15 cellular contexts compared by ENCODE assay signal in the genomic region with DNA sequence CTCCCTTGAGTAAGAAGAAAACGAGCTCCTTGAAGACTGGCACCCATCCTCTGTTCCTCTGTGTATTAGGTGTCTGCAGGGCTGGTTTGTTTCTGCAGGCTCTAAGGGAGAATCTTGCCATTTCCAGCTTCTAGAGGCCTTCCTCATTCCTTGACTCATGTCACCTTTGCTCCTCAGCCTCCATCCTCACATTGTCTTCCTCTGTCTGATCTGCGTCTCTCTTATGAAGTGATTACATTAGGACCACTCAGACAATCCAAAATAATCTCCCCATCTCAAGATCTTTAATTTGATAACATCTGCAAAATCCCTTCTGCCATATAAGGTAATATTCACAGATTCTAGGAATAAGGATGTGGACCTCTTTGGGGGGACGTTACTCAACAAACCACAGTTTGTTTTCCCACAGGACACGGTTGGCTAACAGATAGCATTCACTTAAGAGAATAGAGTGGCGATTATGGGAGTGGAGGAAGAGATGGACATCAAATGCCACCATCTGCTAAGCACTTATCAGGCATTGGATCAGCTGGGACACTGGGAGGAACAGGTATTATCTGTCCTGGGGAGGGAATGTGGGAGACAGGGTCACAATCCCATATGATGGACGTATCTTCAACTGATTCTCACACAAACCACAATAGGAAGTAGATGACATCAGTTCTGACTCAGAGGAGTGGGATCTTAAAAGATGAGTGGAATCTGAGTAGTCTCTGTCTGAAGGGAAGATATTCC. TPM values are rescaled to one million over a fixed set of nuclear protein-coding genes. Genes with fewer than 3 reads are reported as not detected.
DNase-seq lines count a peak whose midpoint lies in the region; ATAC-seq, FAIRE-seq and TF ChIP-seq lines count a peak whose summit lies in the region.
"Had no signal": no experiment of that assay in that cellular context is flagged by ENCODE, and none has a peak within 500 bp of the region (broad histone marks: within the 10 kb centered on the region; RNA-seq: fewer than 3 reads in every experiment).

No MANE protein-coding gene starts in this region.

- no peak overlapping the region for H3K27ac ChIP-seq in BLaER1
- H3K27ac ChIP-seq in HUES48 (ENCODE audit: low read depth, low read length) = peak overlapping the region; percentile 7
- no peak overlapping the region for H3K27ac ChIP-seq in GM12878 (ENCODE audit: control insufficient read depth, insufficient read depth)
- H3K27ac ChIP-seq in kidney (ENCODE audit: low read depth in 2 of 2, low read length in 2 of 2) = no peak overlapping the region
- H3K27ac ChIP-seq: body of pancreas, stomach had no signal

- no peaks in the 10 kb centered on the region for H3K36me3 ChIP-seq in BLaER1
- H3K36me3 ChIP-seq in HUES48 (ENCODE audit: control insufficient read depth, insufficient read depth, low read length) = no peaks in the 10 kb centered on the region
- peaks cover 2 to 32% of the 10 kb centered on the region in 2 experiments for H3K36me3 ChIP-seq in GM12878 (ENCODE audit: control insufficient read depth in 2 of 2, insufficient read depth in 2 of 2, low read length in 1 of 2)
- no peaks in the 10 kb centered on the region for H3K36me3 ChIP-seq in kidney (ENCODE audit: control insufficient read depth in 1 of 2, insufficient read depth in 2 of 2, low read length in 2 of 2)

- TF ChIP-seq POLR2A in GM12878 (IDR thresholded peaks at IDR 0.05; ENCODE audit: low read depth, low read length) = no peak

- RAD21 ChIA-PET in GM12878 (lab: Charles Lee; ENCODE audit: unreplicated experiment) = no interaction called here

- TF ChIP-seq CTCF in GM12878 (IDR thresholded peaks at IDR 0.05 in 2 of 3, conservative IDR thresholded peaks at IDR 0.05 in 1 of 3; ENCODE audit: control insufficient read depth in 2 of 3, extremely low read depth in 1 of 3, insufficient read depth in 1 of 3, low read depth in 3 of 3, low read length in 3 of 3) (no peak), kidney (IDR thresholded peaks at IDR 0.05; ENCODE audit: borderline replicate concordance, extremely low read depth, insufficient read depth) (no peak)

- H3K9ac ChIP-seq in BLaER1 (no peak overlapping the region), HUES48 (ENCODE audit: low read depth, low read length) (no peak overlapping the region), GM12878 (ENCODE audit: control insufficient read depth, insufficient read depth, low read length) (no peak overlapping the region), kidney (ENCODE audit: low read length in 2 of 2) (no peak overlapping the region)

- TF ChIP-seq EP300 in GM12878 (IDR thresholded peaks at IDR 0.05; ENCODE audit: borderline replicate concordance in 1 of 2, control insufficient read depth in 1 of 2, low read depth in 2 of 2, low read length in 2 of 2) = no peak

- ATAC-seq in GM12878 = no peak
- ATAC-seq in left colon = no peak
- ATAC-seq: body of pancreas had no signal

- DNase-seq in GM12878 (ENCODE audit: low read depth, low spot score) (no peak), kidney tubule cell (ENCODE audit: low spot score) (peak; percentile 96), NCI-H2029 (lab: John Stamatoyannopoulos, UW) (no peak), left colon (no peak), kidney (no peak), NCI-H187 treated with DMSO at 0.1 percent for 48 hours (lab: John Stamatoyannopoulos, UW) (no peak)
- DNase-seq: body of pancreas; DND-41; head of caudate nucleus; NCI-H2171; SIG-M5; stimulated activated CD4-positive, alpha-beta T cell treated with anti-CD3 and anti-CD28 coated beads, Interleukin-15, amount 100 ng/mL, for 24 hours; stomach had no signal

- 47% methylated on average over 6 of the region's 6 CpGs for WGBS in GM12878 (ENCODE audit: insufficient coverage, insufficient replicate concordance, low lambda C conversion rate, missing lambda C conversion rate)

- peaks cover 8% of the 10 kb centered on the region for H3K4me1 ChIP-seq in BLaER1
- peaks cover 11% of the 10 kb centered on the region for H3K4me1 ChIP-seq in HUES48 (ENCODE audit: control insufficient read depth, insufficient read depth, low read length)
- no peaks in the 10 kb centered on the region; the same call in 1 of the 2 replicates for H3K4me1 ChIP-seq in GM12878 (ENCODE audit: control insufficient read depth, insufficient read depth, low read length)
- no peaks in the 10 kb centered on the region for H3K4me1 ChIP-seq in kidney (ENCODE audit: control insufficient read depth in 1 of 2, insufficient read depth in 1 of 2, low read depth in 1 of 2, low read length in 2 of 2)
- H3K4me1 ChIP-seq: body of pancreas had no signal

- SMC1A ChIA-PET in GM12878 (lab: Charles Lee; ENCODE audit: uncharacterized antibody, unreplicated experiment) = interaction anchor here (0.8 kb wide), 1 partner anchor 11 kb away, joined by 3 read pairs; no protein-coding TSS in a partner anchor

- FAIRE-seq in GM12878 (lab: Jason Lieb, UNC) (no peak), kidney (lab: Jason Lieb, UNC) (no peak)

- intact Hi-C loops in GM12878 (cut with micrococcal nuclease; ENCODE audit: unreplicated experiment) (no loop called here), left colon (cut with DNase I, micrococcal nuclease) (no loop called here), kidney (cut with DNase I) (no loop called here)

- H4K20me1 ChIP-seq in BLaER1 (no peaks in the 10 kb centered on the region), GM12878 (ENCODE audit: control insufficient read depth, insufficient read depth) (no peaks in the 10 kb centered on the region)

- H3K27me3 ChIP-seq in BLaER1 (no peaks in the 10 kb centered on the region), HUES48 (ENCODE audit: control insufficient read depth, insufficient read depth, low read length) (peaks cover 3% of the 10 kb centered on the region; the same call in 1 of the 2 replicates), GM12878 (replicated peaks in 1 of 2; ENCODE audit: control insufficient read depth in 2 of 2, insufficient read depth in 2 of 2, low read length in 1 of 2) (no peaks in the 10 kb centered on the region)
- H3K27me3 ChIP-seq: body of pancreas, stomach had no signal

- no peak overlapping the region for H2AFZ ChIP-seq in GM12878 (ENCODE audit: control insufficient read depth, low read depth, low read length)

- TF ChIP-seq RAD21 in GM12878 (IDR thresholded peaks at IDR 0.05; ENCODE audit: insufficient read depth, low read depth, low read length) = no peak

- H3K9me3 ChIP-seq in BLaER1 = no peaks in the 10 kb centered on the region
- H3K9me3 ChIP-seq in HUES48 (ENCODE audit: control insufficient read depth, insufficient read depth, low read length) = no peaks in the 10 kb centered on the region
- no peaks in the 10 kb centered on the region for H3K9me3 ChIP-seq in GM12878 (replicated peaks; ENCODE audit: control insufficient read depth, insufficient read depth, low read length)
- no peaks in the 10 kb centered on the region for H3K9me3 ChIP-seq in kidney (ENCODE audit: control insufficient read depth in 1 of 2, low read length in 2 of 2)
- H3K9me3 ChIP-seq: body of pancreas, stomach had no signal

- peaks cover 18% of the 10 kb centered on the region for H3K79me2 ChIP-seq in GM12878 (ENCODE audit: control insufficient read depth, insufficient read depth, low read length)

- POLR2A ChIA-PET in GM12878 (lab: Charles Lee) = no interaction called here

- CTCF ChIA-PET in GM12878 (lab: Yijun Ruan, JAX) = interaction anchor here (0.7 kb wide), 1 partner anchor 10 kb away, joined by 3 read pairs; no protein-coding TSS in a partner anchor

- H3K4me2 ChIP-seq in BLaER1 (peak overlapping the region; percentile 45), GM12878 (ENCODE audit: control insufficient read depth, insufficient read depth) (no peak overlapping the region)

- BruUV-seq in GM12878 (replicated peaks; lab: Mats Ljungman, UMichigan) = no TSS peak

- H3K4me3 ChIP-seq in BLaER1 (no peak overlapping the region), HUES48 (ENCODE audit: low read depth, low read length) (no peak overlapping the region), GM12878 (no peak overlapping the region), kidney (ENCODE audit: low read length in 2 of 2) (no peak overlapping the region)
- H3K4me3 ChIP-seq: body of pancreas, stomach had no signal

- in situ Hi-C loops in GM12878 (cut with MboI) = no loop called here

TF ChIP-seq in GM12878, 131 proteins besides CTCF, POLR2A, EP300 and RAD21:
- TF ChIP-seq RUNX3 (IDR thresholded peaks at IDR 0.05; ENCODE audit: low read length) = peak; percentile 29; the same call in 1 of the 2 replicates
- TF ChIP-seq SUZ12 (IDR thresholded peaks at IDR 0.05; ENCODE audit: unreplicated experiment) = no peak
- no peak for TF ChIP-seq ELK1 (IDR thresholded peaks at IDR 0.05; ENCODE audit: low read depth, low read length)

RNA-seq across cellular contexts. Expression of gene ARHGAP31, which starts 17.2 kb away (rescaled TPM):
- total RNA-seq in GM12878 (2013; cell fraction: nucleolus; rRNA removed) = 25.6 and 27.1 TPM in 2 replicates
- total RNA-seq in GM12878 (2014; rRNA removed) = 10.0 and 10.5 TPM in 2 replicates
- 10.5 and 10.6 TPM in 2 replicates for total RNA-seq in GM12878 (2014; rRNA removed; fragmentation: Illumina TruSeq; extraction: Trizol)
- total RNA-seq in GM12878 (2021) = 26.4 and 27.4 TPM in 2 replicates
- polyA plus RNA-seq in GM12878 (2011; ENCODE audit: low read depth) = 5.0 TPM
- polyA plus RNA-seq in GM12878 (2011; rRNA removed) = 27.4 and 29.8 TPM in 2 replicates
- polyA plus RNA-seq in GM12878 (2011; cell fraction: cytosol; rRNA removed) = 23.1 and 28.4 TPM in 2 replicates
- polyA plus RNA-seq in GM12878 (2011; cell fraction: nucleus; rRNA removed) = 12.5 and 13.9 TPM in 2 replicates
- polyA plus RNA-seq in GM12878 (2012) = 7.2 and 8.3 TPM in 2 replicates
- polyA plus RNA-seq in GM12878 (2014; fragmentation: Illumina TruSeq; extraction: Trizol) = 11.9 and 13.5 TPM in 2 replicates
- polyA plus RNA-seq in GM12878 (2014; fragmentation: Nextera tagmentation; extraction: Ambion mirVana) = 1 to 10 TPM in 1 of 2 experiments, under 1 TPM in 1; 0.97 to 1.6 TPM
- polyA plus RNA-seq in GM12878 (2014; rRNA removed) = 10.1 and 10.7 TPM in 2 replicates
- polyA plus RNA-seq in GM12878 (2016; fragmentation: Nextera tagmentation; extraction: Ambion mirVana) = 1 to 10 TPM; 6.9 to 7.2 TPM
- 35.0 and 43.4 TPM in 2 replicates for polyA minus RNA-seq in GM12878 (2011; rRNA and poly(A)+ RNA removed)
- 12.4 and 18.5 TPM in 2 replicates for polyA minus RNA-seq in GM12878 (2011; cell fraction: cytosol; rRNA and poly(A)+ RNA removed)
- polyA minus RNA-seq in GM12878 (2011; cell fraction: nucleus; rRNA and poly(A)+ RNA removed) = 10.0 and 16.7 TPM in 2 replicates
- 10 to 100 TPM; 10.7 to 12.1 TPM for total RNA-seq in left colon
- 28.7 TPM for total RNA-seq in kidney
- 3.2 TPM for polyA plus RNA-seq in kidney (ENCODE audit: insufficient read depth, low read depth, low replicate concordance)
